7 cellular contexts compared by ENCODE assay signal in the genomic region with DNA sequence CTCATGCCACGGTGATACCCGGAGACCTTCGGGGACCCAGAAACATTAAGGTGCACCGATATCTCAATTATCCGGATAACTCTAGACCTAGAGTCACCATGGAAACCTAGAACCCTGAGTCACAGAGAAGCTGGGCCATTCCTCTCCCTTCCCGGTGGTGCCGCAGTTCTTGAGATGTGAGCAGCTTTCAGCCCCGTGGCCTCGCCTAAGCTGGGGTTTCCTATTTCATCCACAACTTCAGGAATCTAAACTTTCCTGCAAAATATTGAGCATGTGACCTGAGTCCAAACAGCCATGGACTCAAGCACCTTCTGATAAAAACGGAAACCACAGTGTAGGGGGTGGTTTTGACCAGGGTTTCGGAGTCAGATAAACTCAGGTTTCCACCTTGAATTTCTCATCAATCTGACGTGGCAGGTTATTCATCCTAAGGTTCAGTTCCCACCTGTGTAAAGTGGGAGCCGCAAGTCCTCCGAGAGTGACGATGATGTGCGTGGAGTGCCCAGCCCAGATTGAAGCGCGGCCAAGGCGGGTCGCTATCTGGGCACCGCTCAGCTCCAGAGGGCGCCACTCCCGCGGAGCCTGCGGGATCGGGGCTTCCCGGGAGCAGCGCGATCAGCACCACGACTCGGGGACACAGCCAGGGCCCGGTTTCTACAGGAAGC. TPM values are rescaled to one million over a fixed set of nuclear protein-coding genes. Genes with fewer than 3 reads are reported as not detected.
A peak's percentile ranks its signal among the peaks of the same experiment; 100 is the strongest.
DNase-seq lines count a peak whose midpoint lies in the region; ATAC-seq and TF ChIP-seq lines count a peak whose summit lies in the region.

No MANE protein-coding gene starts in this region.

- peak overlapping the region; percentile 92 for H3K27ac Mint-ChIP-seq in activated T-helper 2 cell treated with anti-CD3 and anti-CD28 coated beads, Interferon-gamma antibody, Interleukin-2, Interleukin-4, amounts not matched to agents 10 μg/mL and 5 μg/mL and 100 μg/mL, durations not matched to agents 14 hours and 24 hours and 36 hours
- H3K27ac Mint-ChIP-seq in neural crest cell (ENCODE audit: unreplicated experiment), result no peak overlapping the region

- DNase-seq in GM10248 (ENCODE audit: extremely low spot score) (peak; percentile 45), NCI-H69 (lab: John Stamatoyannopoulos, UW) (peak; percentile 80), neural crest cell (ENCODE audit: low read depth, low spot score) (peak; percentile 59), ureter (ENCODE audit: low spot score) (peak; percentile 83)
- DNase-seq in activated T-helper 2 cell treated with anti-CD3 and anti-CD28 coated beads, Interferon-gamma antibody, Interleukin-2, Interleukin-4, amounts not matched to agents 10 μg/mL and 5 μg/mL and 100 μg/mL, durations not matched to agents 14 hours and 24 hours and 36 hours (ENCODE audit: low spot score), result no peak

- TF ChIP-seq CTCF in GM10248 (IDR thresholded peaks at IDR 0.05; ENCODE audit: control extremely low read depth, extremely low read depth, low read depth, missing control alignments), result peak; percentile 42
- TF ChIP-seq CTCF in gastroesophageal sphincter (IDR thresholded peaks at IDR 0.05), result peak; percentile 21 to 82 (median 60)
- TF ChIP-seq CTCF in neural crest cell (conservative IDR thresholded peaks at IDR 0.05), result peak; percentile 61

- no peaks in the 10 kb centered on the region for H3K27me3 ChIP-seq in gastroesophageal sphincter

- no peak for TF ChIP-seq EP300 in gastroesophageal sphincter (IDR thresholded peaks at IDR 0.05)

- H3K36me3 ChIP-seq in gastroesophageal sphincter, result no peaks in the 10 kb centered on the region

- intact Hi-C loops in activated T-helper 2 cell treated with anti-CD3 and anti-CD28 coated beads, Interferon-gamma antibody, Interleukin-2, Interleukin-4, amounts not matched to agents 10 μg/mL and 5 μg/mL and 100 μg/mL, durations not matched to agents 14 hours and 24 hours and 36 hours (cut with micrococcal nuclease), result loop anchor here (1.0 to 10.0 kb wide), 9 partner anchors 23 to 510 kb away; a partner anchor contains a TSS

- CTCF ChIA-PET in GM10248 (lab: Yijun Ruan, JAX), result interaction anchor here (0.7 to 1.0 kb wide), 3 partner anchors 8 to 636 kb away, joined by 3 to 5 read pairs (median 3); no protein-coding TSS in a partner anchor

- peak overlapping the region; percentile 86 for H3K4me3 Mint-ChIP-seq in activated T-helper 2 cell treated with anti-CD3 and anti-CD28 coated beads, Interferon-gamma antibody, Interleukin-2, Interleukin-4, amounts not matched to agents 10 μg/mL and 5 μg/mL and 100 μg/mL, durations not matched to agents 14 hours and 24 hours and 36 hours (ENCODE audit: low read depth)
- peak overlapping the region; percentile 85 for H3K4me3 Mint-ChIP-seq in neural crest cell

- H3K27me3 Mint-ChIP-seq in activated T-helper 2 cell treated with anti-CD3 and anti-CD28 coated beads, Interferon-gamma antibody, Interleukin-2, Interleukin-4, amounts not matched to agents 10 μg/mL and 5 μg/mL and 100 μg/mL, durations not matched to agents 14 hours and 24 hours and 36 hours (ENCODE audit: low read depth), result no peaks in the 10 kb centered on the region
- peaks cover 8% of the 10 kb centered on the region for H3K27me3 Mint-ChIP-seq in neural crest cell (ENCODE audit: low read depth)

- H3K4me1 ChIP-seq in gastroesophageal sphincter, result peaks cover 0 to 39% (median 3%) of the 10 kb centered on the region in 3 donors

- ATAC-seq in HG02840 (IDR thresholded peaks at IDR 0.05; ENCODE audit: low FRiP score, unreplicated experiment) (peak; percentile 12), gastroesophageal sphincter (peak; percentile 63)

- no peaks in the 10 kb centered on the region for H3K9me3 ChIP-seq in gastroesophageal sphincter

- POLR2A ChIA-PET in GM10248 (lab: Yijun Ruan, JAX), result no interaction called here

- peaks cover 32% of the 10 kb centered on the region for H3K36me3 Mint-ChIP-seq in activated T-helper 2 cell treated with anti-CD3 and anti-CD28 coated beads, Interferon-gamma antibody, Interleukin-2, Interleukin-4, amounts not matched to agents 10 μg/mL and 5 μg/mL and 100 μg/mL, durations not matched to agents 14 hours and 24 hours and 36 hours (ENCODE audit: low read depth)
- H3K36me3 Mint-ChIP-seq in neural crest cell (ENCODE audit: low read depth), result no peaks in the 10 kb centered on the region

- WGBS in gastroesophageal sphincter (ENCODE audit: low coverage in 1 of 2), 2 donors, result 37% methylated on average over 12 of the region's 32 CpGs; no CpG with 5 or more reads in 1 of the 2 donors

- TF ChIP-seq POLR2A in gastroesophageal sphincter (IDR thresholded peaks at IDR 0.05), result no peak

- no peaks in the 10 kb centered on the region for H3K9me3 Mint-ChIP-seq in activated T-helper 2 cell treated with anti-CD3 and anti-CD28 coated beads, Interferon-gamma antibody, Interleukin-2, Interleukin-4, amounts not matched to agents 10 μg/mL and 5 μg/mL and 100 μg/mL, durations not matched to agents 14 hours and 24 hours and 36 hours
- no peaks in the 10 kb centered on the region for H3K9me3 Mint-ChIP-seq in neural crest cell

- H3K27ac ChIP-seq in gastroesophageal sphincter, result peak overlapping the region; percentile 68 to 96 (median 94)

- peak overlapping the region; percentile 70 to 90 for H3K4me3 ChIP-seq in gastroesophageal sphincter

- H3K4me1 Mint-ChIP-seq in activated T-helper 2 cell treated with anti-CD3 and anti-CD28 coated beads, Interferon-gamma antibody, Interleukin-2, Interleukin-4, amounts not matched to agents 10 μg/mL and 5 μg/mL and 100 μg/mL, durations not matched to agents 14 hours and 24 hours and 36 hours (ENCODE audit: low read depth), result peaks cover 43% of the 10 kb centered on the region
- peaks cover 27% of the 10 kb centered on the region for H3K4me1 Mint-ChIP-seq in neural crest cell

RNA-seq across cellular contexts. Expression of a gene that starts 1.0 kb away (rescaled TPM):
- 62.8 and 63.9 TPM in 2 replicates for total RNA-seq in activated T-helper 2 cell treated with anti-CD3 and anti-CD28 coated beads, Interferon-gamma antibody, Interleukin-2, Interleukin-4, amounts not matched to agents 10 μg/mL and 5 μg/mL and 100 μg/mL, durations not matched to agents 14 hours and 24 hours and 36 hours
- total RNA-seq in gastroesophageal sphincter (100 to 1,000 TPM in 1 of 4 donors, 10 to 100 TPM in 3; 50.9 to 169 (median 63.5) TPM), neural crest cell (15.4 and 16.9 TPM in 2 replicates), ureter (221 TPM)
